ENCODE assay signal across 8 cellular contexts in the genomic region with DNA sequence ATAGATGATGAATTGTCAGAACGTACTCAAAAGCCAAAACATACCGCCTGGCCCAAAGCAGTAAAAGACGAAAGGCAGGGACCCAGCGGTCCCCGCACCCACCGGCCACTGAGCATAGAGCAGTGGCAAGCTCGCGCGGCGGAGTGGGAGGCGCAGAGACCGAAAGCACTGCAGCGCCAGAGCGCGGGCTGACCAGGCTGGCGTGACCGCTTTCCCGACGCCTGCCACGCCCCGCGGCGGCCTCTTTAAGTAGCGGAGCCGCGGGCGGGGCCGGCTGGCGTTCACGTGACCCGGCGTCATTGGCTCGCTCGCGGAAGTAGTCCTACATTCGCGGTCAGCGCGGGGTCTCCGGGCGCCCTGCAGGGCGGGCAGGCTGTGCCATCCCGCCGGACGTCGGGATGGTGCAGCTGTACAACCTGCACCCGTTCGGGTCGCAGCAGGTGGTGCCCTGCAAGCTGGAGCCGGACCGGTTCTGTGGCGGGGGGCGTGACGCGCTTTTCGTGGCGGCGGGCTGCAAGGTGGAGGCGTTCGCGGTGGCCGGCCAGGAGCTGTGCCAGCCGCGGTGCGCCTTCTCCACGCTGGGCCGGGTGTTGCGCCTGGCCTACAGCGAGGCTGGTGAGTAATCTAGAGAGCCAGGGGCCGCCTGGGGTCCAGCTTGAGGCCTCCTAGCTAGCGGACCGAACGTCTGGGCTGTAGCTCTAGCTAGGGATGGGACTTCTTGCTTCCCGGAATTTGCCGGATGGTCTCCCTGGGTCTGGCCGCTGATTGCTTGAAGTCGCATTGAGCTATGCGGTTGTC. TPM values are rescaled to one million over a fixed set of nuclear protein-coding genes. Genes with fewer than 3 reads are reported as not detected.
DNase-seq lines count a peak whose midpoint lies in the region; ATAC-seq, FAIRE-seq and TF ChIP-seq lines count a peak whose summit lies in the region.

A gene with protein sequence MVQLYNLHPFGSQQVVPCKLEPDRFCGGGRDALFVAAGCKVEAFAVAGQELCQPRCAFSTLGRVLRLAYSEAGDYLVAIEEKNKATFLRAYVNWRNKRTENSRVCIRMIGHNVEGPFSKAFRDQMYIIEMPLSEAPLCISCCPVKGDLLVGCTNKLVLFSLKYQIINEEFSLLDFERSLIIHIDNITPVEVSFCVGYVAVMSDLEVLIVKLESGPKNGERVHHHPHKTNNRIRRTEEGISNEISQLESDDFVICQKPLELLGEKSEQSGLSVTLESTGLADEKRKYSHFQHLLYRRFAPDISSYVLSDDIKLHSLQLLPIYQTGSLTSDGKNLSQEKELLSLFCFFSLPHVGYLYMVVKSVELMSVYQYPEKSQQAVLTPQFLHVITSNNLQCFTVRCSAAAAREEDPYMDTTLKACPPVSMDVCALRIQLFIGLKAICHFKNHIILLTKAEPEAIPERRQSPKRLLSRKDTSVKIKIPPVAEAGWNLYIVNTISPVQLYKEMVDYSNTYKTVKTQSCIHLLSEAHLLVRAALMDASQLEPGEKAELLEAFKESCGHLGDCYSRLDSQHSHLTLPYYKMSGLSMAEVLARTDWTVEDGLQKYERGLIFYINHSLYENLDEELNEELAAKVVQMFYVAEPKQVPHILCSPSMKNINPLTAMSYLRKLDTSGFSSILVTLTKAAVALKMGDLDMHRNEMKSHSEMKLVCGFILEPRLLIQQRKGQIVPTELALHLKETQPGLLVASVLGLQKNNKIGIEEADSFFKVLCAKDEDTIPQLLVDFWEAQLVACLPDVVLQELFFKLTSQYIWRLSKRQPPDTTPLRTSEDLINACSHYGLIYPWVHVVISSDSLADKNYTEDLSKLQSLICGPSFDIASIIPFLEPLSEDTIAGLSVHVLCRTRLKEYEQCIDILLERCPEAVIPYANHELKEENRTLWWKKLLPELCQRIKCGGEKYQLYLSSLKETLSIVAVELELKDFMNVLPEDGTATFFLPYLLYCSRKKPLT (plus strand): TSS at position 313 of the 798 bp plus-strand sequence. CDS start 86 bp downstream, at position 399.

- H3K9me3 Mint-ChIP-seq in nephron progenitor cell: no peaks in the 10 kb centered on the region
- no peaks in the 10 kb centered on the region for H3K9me3 Mint-ChIP-seq in stimulated activated naive CD8-positive, alpha-beta T cell treated with anti-CD3 and anti-CD28 coated beads, Interleukin-15, amount 100 ng/mL, for 72 hours

- peaks cover 38% of the 10 kb centered on the region for H3K4me1 Mint-ChIP-seq in nephron progenitor cell
- H3K4me1 Mint-ChIP-seq in stimulated activated naive CD8-positive, alpha-beta T cell treated with anti-CD3 and anti-CD28 coated beads, Interleukin-15, amount 100 ng/mL, for 72 hours: peaks cover 44% of the 10 kb centered on the region

- H3K27me3 Mint-ChIP-seq in nephron progenitor cell (ENCODE audit: low read depth, poor library complexity): peaks cover 18% of the 10 kb centered on the region
- H3K27me3 Mint-ChIP-seq in stimulated activated naive CD8-positive, alpha-beta T cell treated with anti-CD3 and anti-CD28 coated beads, Interleukin-15, amount 100 ng/mL, for 72 hours: peaks cover 5% of the 10 kb centered on the region

- H3K4me3 ChIP-seq in MG63: peak within 1 kb of the TSS; percentile 65
- H3K4me3 ChIP-seq in fibroblast of the aortic adventitia (ENCODE audit: low read depth, low read length): peak within 1 kb of the TSS; percentile 91

- TF ChIP-seq CTCF in fibroblast of the aortic adventitia (IDR thresholded peaks at IDR 0.05; ENCODE audit: insufficient read depth, low read length): no peak
- TF ChIP-seq CTCF in nephron progenitor cell (IDR thresholded peaks at IDR 0.05): no peak

- ATAC-seq in stimulated activated naive CD8-positive, alpha-beta T cell treated with anti-CD3 and anti-CD28 coated beads, Interleukin-15, amount 100 ng/mL, for 72 hours: peak; percentile 91

- peak within 1 kb of the TSS; percentile 20 for H3K27ac Mint-ChIP-seq in nephron progenitor cell
- peak within 1 kb of the TSS; percentile 91 to 92 for H3K27ac Mint-ChIP-seq in stimulated activated naive CD8-positive, alpha-beta T cell treated with anti-CD3 and anti-CD28 coated beads, Interleukin-15, amount 100 ng/mL, for 72 hours

- H3K36me3 Mint-ChIP-seq in nephron progenitor cell (ENCODE audit: low read depth): peaks cover 10% of the 10 kb centered on the region

- peak; percentile 11 for FAIRE-seq in G401.6 (lab: Jason Lieb, UNC)

- H3K36me3 ChIP-seq in MG63: peaks cover 6% of the 10 kb centered on the region

- H3K27me3 ChIP-seq in MG63: no peaks in the 10 kb centered on the region

- peak within 1 kb of the TSS; percentile 90 for H3K4me3 Mint-ChIP-seq in nephron progenitor cell
- H3K4me3 Mint-ChIP-seq in stimulated activated naive CD8-positive, alpha-beta T cell treated with anti-CD3 and anti-CD28 coated beads, Interleukin-15, amount 100 ng/mL, for 72 hours: peak within 1 kb of the TSS; percentile 91 to 93

- H3K9me3 ChIP-seq in MG63: no peaks in the 10 kb centered on the region

- peak; percentile 92 for DNase-seq in HCEC 1CT
- peak; percentile 94 for DNase-seq in MG63
- DNase-seq in SHP77 (lab: John Stamatoyannopoulos, UW): peak; percentile 96 to 97
- DNase-seq in activated effector memory CD4-positive, alpha-beta T cell treated with Interleukin-2 at 50 U/mL for 16 hours: peak; percentile 73
- DNase-seq in fibroblast of the aortic adventitia (ENCODE audit: low read depth): peak; percentile 82
- DNase-seq in nephron progenitor cell: peak; percentile 91
- peak; percentile 77 to 82 for DNase-seq in stimulated activated naive CD8-positive, alpha-beta T cell treated with anti-CD3 and anti-CD28 coated beads, Interleukin-15, amount 100 ng/mL, for 72 hours

RNA-seq across cellular contexts. Expression of the gene that starts here (rescaled TPM):
- 21.1 and 26.4 TPM in 2 replicates for total RNA-seq in MG63 (2014; rRNA removed; shearing (Covaris generic); ENCODE audit: low replicate concordance)
- total RNA-seq in fibroblast of the aortic adventitia (ENCODE audit: low replicate concordance): 33.0 and 88.2 TPM in 2 replicates

Comparison
In these comparisons a context has a peak if more than half of its experiments do, and no peak if none do; other contexts are left out.
1. Peak in every context shown above with its lines: DNase-seq, ATAC-seq and H3K4me3 ChIP-seq.